7 cellular contexts compared by ENCODE assay signal in genomic region chr5:141359790-141360426, GRCh38.
A peak's percentile ranks its signal among the peaks of the same experiment; 100 is the strongest.
DNase-seq lines count a peak whose midpoint lies in the region; ATAC-seq and TF ChIP-seq lines count a peak whose summit lies in the region.

Gene PCDHGB2, plus strand, starts transcription at chr5:141359994. Its CDS starts 142 bp downstream, at chr5:141360136.

- no peak within 1 kb of the TSS for H3K4me3 ChIP-seq in parathyroid adenoma (ENCODE audit: low read depth, low read length)

- H2AFZ ChIP-seq in parathyroid adenoma = no peak within 1 kb of the TSS

- peak; percentile 46 for DNase-seq in GM10248 (ENCODE audit: extremely low spot score)
- DNase-seq in RPMI8226 = peak; percentile 50
- peak; percentile 6 to 18 for DNase-seq in erythroblast (lab: John Stamatoyannopoulos, UW)
- DNase-seq in NCI-H345 (lab: John Stamatoyannopoulos, UW) = no peak
- no peak for DNase-seq in NCI-H748 treated with DMSO at 0.1 percent for 48 hours (lab: John Stamatoyannopoulos, UW)

- peak; percentile 73 for ATAC-seq in HG02678 (IDR thresholded peaks at IDR 0.05; ENCODE audit: unreplicated experiment)

- H3K4me2 ChIP-seq in parathyroid adenoma (ENCODE audit: low read length) = no peak within 1 kb of the TSS

- H3K79me2 ChIP-seq in parathyroid adenoma = no peaks in the 10 kb centered on the region

- H3K9ac ChIP-seq in parathyroid adenoma = no peak within 1 kb of the TSS

- H3K36me3 ChIP-seq in parathyroid adenoma (ENCODE audit: control insufficient read depth, insufficient read depth, low read length) = peaks cover 7% of the 10 kb centered on the region

- no peaks in the 10 kb centered on the region for H3K27me3 ChIP-seq in parathyroid adenoma (ENCODE audit: control insufficient read depth, insufficient read depth, low read length)

- peak within 1 kb of the TSS; percentile 43 for H3K27ac ChIP-seq in parathyroid adenoma

- POLR2A ChIA-PET in GM10248 (lab: Yijun Ruan, JAX) = no interaction called here

- TF ChIP-seq POLR2A in erythroblast (IDR thresholded peaks at IDR 0.05; ENCODE audit: low read length) = no peak

- CTCF ChIA-PET in GM10248 (lab: Yijun Ruan, JAX) = interaction anchor here (0.7 to 2.9 kb wide), 14 partner anchors 16 to 232 kb away, joined by 3 to 9 read pairs (median 4); partner anchors contain the start of genes PCDHGA1, PCDHGA10, PCDHGA11 and PCDHGB6

- H3K9me3 ChIP-seq in parathyroid adenoma (ENCODE audit: control insufficient read depth, low read length) = peaks cover 5% of the 10 kb centered on the region

- no peaks in the 10 kb centered on the region for H3K4me1 ChIP-seq in parathyroid adenoma

- TF ChIP-seq CTCF in GM10248 (IDR thresholded peaks at IDR 0.05; ENCODE audit: control extremely low read depth, extremely low read depth, low read depth, missing control alignments) = peak; percentile 43
- TF ChIP-seq CTCF in parathyroid adenoma (IDR thresholded peaks at IDR 0.05) = no peak

Comparison
In these comparisons a context has a peak if more than half of its experiments do, and no peak if none do; other contexts are left out.
1. DNase-seq: peak in GM10248 (single experiment), RPMI8226 (single experiment) and erythroblast (2 of 2); none in NCI-H345 (single experiment) and NCI-H748 treated with DMSO at 0.1 percent for 48 hours (single experiment).